Comparison of ENCODE assay signal across 23 cellular contexts in genomic region chr1:147786536-147786935, GRCh38. TPM values are rescaled to one million over a fixed set of nuclear protein-coding genes. Genes with fewer than 3 reads are reported as not detected.
"Had no signal": no experiment of that assay in that cellular context is flagged by ENCODE, and none has a peak within 500 bp of the region (broad histone marks: within the 10 kb centered on the region; RNA-seq: fewer than 3 reads in every experiment).

No MANE protein-coding gene starts in this region.

- H3K4me3 ChIP-seq: dorsolateral prefrontal cortex, gastrocnemius medialis, heart right ventricle, left ventricle myocardium inferior, lower lobe of right lung, right atrium auricular region, stomach, vagina had no signal

- DNase-seq: cortex of kidney; effector CD8-positive, alpha-beta T cell; gastrocnemius medialis; heart right ventricle; hypothalamus; kidney glomerular epithelial cell; left ventricle myocardium inferior; lower lobe of right lung; mesenchymal stem cell; naive B cell; nephron progenitor cell; small intestine; stimulated activated CD4-positive, alpha-beta T cell treated with anti-CD3 and anti-CD28 coated beads, Interleukin-12 subunit alpha, Interleukin-12 subunit beta, amount 100 ng/mL, for 4 hours; stimulated activated naive CD4-positive, alpha-beta T cell; stomach; substantia nigra had no signal

- H3K4me3 Mint-ChIP-seq: nephron progenitor cell, type B pancreatic cell had no signal

- H3K4me1 ChIP-seq: lower lobe of right lung, stomach had no signal

- H3K27me3 ChIP-seq: gastrocnemius medialis, right atrium auricular region, vagina had no signal

- H3K9me3 Mint-ChIP-seq: nephron progenitor cell, type B pancreatic cell had no signal

- H3K27ac ChIP-seq: dorsolateral prefrontal cortex, gastrocnemius medialis, heart right ventricle, left ventricle myocardium inferior, lower lobe of right lung, right atrium auricular region, stomach, vagina had no signal

- H3K27ac Mint-ChIP-seq: nephron progenitor cell, type B pancreatic cell had no signal

- H3K4me1 Mint-ChIP-seq: naive B cell had no signal

- H3K9me3 ChIP-seq: gastrocnemius medialis, heart right ventricle, left ventricle myocardium inferior, lower lobe of right lung, right atrium auricular region, stomach, vagina had no signal

- ATAC-seq: esophagus mucosa, gastrocnemius medialis, heart right ventricle, lower lobe of right lung had no signal

- H3K36me3 Mint-ChIP-seq: naive B cell, type B pancreatic cell had no signal

RNA-seq across cellular contexts. Expression of gene GJA5, which starts 26.1 kb away (rescaled TPM):
- total RNA-seq: fibroblast of lung, osteocyte had no signal
